10 cellular contexts compared by ENCODE assay signal in the genomic region with DNA sequence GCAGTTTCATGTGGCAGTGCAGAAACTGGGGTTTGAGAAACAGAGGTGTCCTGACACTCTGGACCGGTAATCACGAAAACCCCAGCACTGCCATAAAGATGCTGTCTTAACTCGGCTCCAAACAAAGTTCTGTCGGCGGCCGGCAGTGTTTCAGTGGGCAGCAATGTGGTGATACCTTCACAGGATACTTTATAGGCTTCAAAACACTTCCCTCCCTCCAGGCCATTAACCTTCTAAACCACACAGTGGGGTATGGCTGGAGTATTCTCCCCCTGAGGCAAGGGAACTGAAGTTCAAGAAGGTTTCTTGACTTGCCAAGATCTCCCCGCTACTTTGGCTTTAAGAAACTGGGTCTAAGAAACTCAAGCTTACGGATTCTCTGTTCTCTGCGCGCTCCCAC. TPM values are rescaled to one million over a fixed set of nuclear protein-coding genes. Genes with fewer than 3 reads are reported as not detected.
DNase-seq lines count a peak whose midpoint lies in the region; ATAC-seq and TF ChIP-seq lines count a peak whose summit lies in the region.
"Had no signal": no experiment of that assay in that cellular context is flagged by ENCODE, and none has a peak within 500 bp of the region (broad histone marks: within the 10 kb centered on the region; RNA-seq: fewer than 3 reads in every experiment).

No MANE protein-coding gene starts in this region.

- H3K4me3 Mint-ChIP-seq in CD14-positive monocyte: peak overlapping the region; percentile 92 to 96
- peak overlapping the region; percentile 48 to 91 (median 89) for H3K4me3 Mint-ChIP-seq in brain
- H3K4me3 Mint-ChIP-seq in naive thymus-derived CD8-positive, alpha-beta T cell: peak overlapping the region; percentile 34 to 94 (median 58)

- ATAC-seq in GM21528 (IDR thresholded peaks at IDR 0.05; ENCODE audit: low FRiP score, unreplicated experiment) (peak; percentile 28), GM18511 (IDR thresholded peaks at IDR 0.05; ENCODE audit: unreplicated experiment) (no peak)
- no peak for ATAC-seq in naive thymus-derived CD8-positive, alpha-beta T cell

- peak overlapping the region in 3 of 7 donors; percentile 38 to 74 (median 65) for H3K27ac Mint-ChIP-seq in CD14-positive monocyte
- peak overlapping the region in 1 of 5 experiments; percentile 46 for H3K27ac Mint-ChIP-seq in brain
- peak overlapping the region in 1 of 10 donors; percentile 70 for H3K27ac Mint-ChIP-seq in naive thymus-derived CD8-positive, alpha-beta T cell
- H3K27ac Mint-ChIP-seq: CD4-positive, CD25-positive, alpha-beta regulatory T cell had no signal

- H3K9me3 Mint-ChIP-seq in CD14-positive monocyte (peaks cover 0 to 2% (median 0%) of the 10 kb centered on the region in 7 donors), brain (peaks cover 0 to 2% (median 0%) of the 10 kb centered on the region in 5 experiments)
- no peaks in the 10 kb centered on the region for H3K9me3 Mint-ChIP-seq in naive thymus-derived CD8-positive, alpha-beta T cell

- TF ChIP-seq CTCF in CD14-positive monocyte (IDR thresholded peaks at IDR 0.05) (no peak), brain (conservative IDR thresholded peaks at IDR 0.05) (no peak)

- CTCF ChIA-PET in HEK293T (lab: Yijun Ruan, JAX): no interaction called here

- H3K36me3 Mint-ChIP-seq in CD14-positive monocyte: peaks cover 6 to 19% of the 10 kb centered on the region in 2 donors
- no peaks in the 10 kb centered on the region for H3K36me3 Mint-ChIP-seq in brain
- no peaks in the 10 kb centered on the region for H3K36me3 Mint-ChIP-seq in naive thymus-derived CD8-positive, alpha-beta T cell
- H3K36me3 Mint-ChIP-seq: CD4-positive, CD25-positive, alpha-beta regulatory T cell had no signal

- intact Hi-C loops in CD14-positive monocyte (cut with micrococcal nuclease): loop anchor here (5.0 kb wide), 3 partner anchors 34 to 64 kb away; no protein-coding TSS in a partner anchor

- H3K27me3 Mint-ChIP-seq in CD14-positive monocyte (ENCODE audit: low read depth in 3 of 3) (peaks cover 8 to 30% (median 24%) of the 10 kb centered on the region in 3 donors), brain (peaks cover 55% of the 10 kb centered on the region)
- H3K27me3 Mint-ChIP-seq in naive thymus-derived CD8-positive, alpha-beta T cell: peaks cover 20 to 42% (median 34%) of the 10 kb centered on the region in 5 donors

- H3K4me1 Mint-ChIP-seq in CD14-positive monocyte: peaks cover 82% of the 10 kb centered on the region
- H3K4me1 Mint-ChIP-seq in brain: peaks cover 37% of the 10 kb centered on the region
- peaks cover 11 to 60% (median 30%) of the 10 kb centered on the region in 4 donors for H3K4me1 Mint-ChIP-seq in naive thymus-derived CD8-positive, alpha-beta T cell

- POLR2A ChIA-PET in naive thymus-derived CD8-positive, alpha-beta T cell (lab: Charles Lee): interaction anchor here (1.7 kb wide), 1 partner anchor 9 kb away, joined by 4 read pairs; no protein-coding TSS in a partner anchor
- POLR2A ChIA-PET in HEK293T (lab: Yijun Ruan, JAX): no interaction called here

- DNase-seq in CD14-positive monocyte (ENCODE audit: low spot score) (no peak), HEK293T (ENCODE audit: extremely low spot score) (no peak), NCI-H1048 (lab: John Stamatoyannopoulos, UW) (no peak)
- no peak for DNase-seq in naive thymus-derived CD8-positive, alpha-beta T cell
- DNase-seq in effector CD4-positive, alpha-beta T cell: no peak
- DNase-seq: CD4-positive, CD25-positive, alpha-beta regulatory T cell; stimulated activated CD4-positive, alpha-beta T cell treated with anti-CD3 and anti-CD28 coated beads, Interleukin-2, amount 100 ng/mL, for 24 hours had no signal

TF ChIP-seq in HEK293T, 16 proteins besides CTCF, POLR2A, EP300 and RAD21:
- TF ChIP-seq SUZ12 (IDR thresholded peaks at IDR 0.05) (no peak), L3MBTL2 (conservative IDR thresholded peaks at IDR 0.05) (no peak), LEF1 (IDR thresholded peaks at IDR 0.05; ENCODE audit: borderline replicate concordance) (no peak), BHLHE40 (IDR thresholded peaks at IDR 0.05; ENCODE audit: borderline replicate concordance) (no peak), FOXA1 (IDR thresholded peaks at IDR 0.05) (no peak), TARDBP (IDR thresholded peaks at IDR 0.05) (no peak), HDGF (IDR thresholded peaks at IDR 0.05; ENCODE audit: borderline replicate concordance) (no peak), FOXM1 (IDR thresholded peaks at IDR 0.05; ENCODE audit: borderline replicate concordance) (no peak), ELF4 (IDR thresholded peaks at IDR 0.05) (no peak), ARNT (IDR thresholded peaks at IDR 0.05) (no peak), FOXK2 (IDR thresholded peaks at IDR 0.05) (no peak), SP1 (IDR thresholded peaks at IDR 0.05) (no peak), NFRKB (IDR thresholded peaks at IDR 0.05) (no peak), CTBP1 (IDR thresholded peaks at IDR 0.05; ENCODE audit: borderline replicate concordance) (no peak), ZNF384 (IDR thresholded peaks at IDR 0.05) (no peak)
- TF ChIP-seq, protein P1, sequence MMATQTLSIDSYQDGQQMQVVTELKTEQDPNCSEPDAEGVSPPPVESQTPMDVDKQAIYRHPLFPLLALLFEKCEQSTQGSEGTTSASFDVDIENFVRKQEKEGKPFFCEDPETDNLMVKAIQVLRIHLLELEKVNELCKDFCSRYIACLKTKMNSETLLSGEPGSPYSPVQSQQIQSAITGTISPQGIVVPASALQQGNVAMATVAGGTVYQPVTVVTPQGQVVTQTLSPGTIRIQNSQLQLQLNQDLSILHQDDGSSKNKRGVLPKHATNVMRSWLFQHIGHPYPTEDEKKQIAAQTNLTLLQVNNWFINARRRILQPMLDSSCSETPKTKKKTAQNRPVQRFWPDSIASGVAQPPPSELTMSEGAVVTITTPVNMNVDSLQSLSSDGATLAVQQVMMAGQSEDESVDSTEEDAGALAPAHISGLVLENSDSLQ (IDR thresholded peaks at IDR 0.05): no peak

RNA-seq across cellular contexts. Expression of a gene that starts 1.1 kb away (rescaled TPM):
- polyA plus RNA-seq in CD14-positive monocyte (1 to 10 TPM; 1.5 to 2.8 TPM), brain (ENCODE audit: insufficient read depth, low read depth, low replicate concordance) (0.31 TPM)
- total RNA-seq in naive thymus-derived CD8-positive, alpha-beta T cell: 10 to 100 TPM in 1 of 2 experiments, 1 to 10 TPM in 1; 9.7 to 10.6 TPM
- polyA plus RNA-seq in naive thymus-derived CD8-positive, alpha-beta T cell: under 1 TPM in 2 of 3 donors, not detected in 1; 0.12 to 0.57 TPM
- total RNA-seq: CD4-positive, CD25-positive, alpha-beta regulatory T cell had no signal
